28 cellular contexts compared by ENCODE assay signal in genomic region chr7:141920281-141920680, GRCh38. TPM values are rescaled to one million over a fixed set of nuclear protein-coding genes. Genes with fewer than 3 reads are reported as not detected.
DNase-seq lines count a peak whose midpoint lies in the region; ATAC-seq, FAIRE-seq and TF ChIP-seq lines count a peak whose summit lies in the region.
"Had no signal": no experiment of that assay in that cellular context is flagged by ENCODE, and none has a peak within 500 bp of the region (broad histone marks: within the 10 kb centered on the region; RNA-seq: fewer than 3 reads in every experiment).

No MANE protein-coding gene starts in this region.

- DNase-seq in NCI-H226 (peak; percentile 52), astrocyte (ENCODE audit: low read depth) (no peak), iris pigment epithelial cell (ENCODE audit: low read depth) (peak; percentile 15)
- DNase-seq in activated T-helper 1 cell treated with anti-CD3 and anti-CD28 coated beads, Interleukin-12 subunit alpha, Interleukin-12 subunit beta, Interleukin-2, Interleukin-4 antibody, amounts not matched to agents 30 ng/mL and 10 ng/mL and 1 ng/mL, durations not matched to agents 14 hours and 24 hours and 36 hours (ENCODE audit: low spot score): no peak
- DNase-seq in activated CD4-positive, alpha-beta T cell treated with anti-CD3 and anti-CD28 coated beads for 48 hours: no peak
- no peak for DNase-seq in activated CD4-positive, alpha-beta T cell treated with anti-CD3 and anti-CD28 coated beads, Interleukin-2, amount 50 U/mL, for 1 hour
- DNase-seq: C1 segment of cervical spinal cord; CD4-positive, alpha-beta memory T cell; DMS 273 treated with DMSO at 0.1 percent for 48 hours; DMS79; EL; GF-D8; MG63; NCI-H2029; NCI-H446 treated with DMSO at 0.1 percent for 48 hours; NCI-H526; NCI-H82; NK-92 treated with Interleukin-12 subunit alpha and Interleukin-12 subunit beta, amount 100 ng/mL, for 24 hours; SHP77 had no signal

- no peaks in the 10 kb centered on the region for H3K9me3 Mint-ChIP-seq in astrocyte (ENCODE audit: unreplicated experiment)
- no peaks in the 10 kb centered on the region for H3K9me3 Mint-ChIP-seq in activated T-helper 1 cell treated with anti-CD3 and anti-CD28 coated beads, Interleukin-12 subunit alpha, Interleukin-12 subunit beta, Interleukin-2, Interleukin-4 antibody, amounts not matched to agents 30 ng/mL and 10 ng/mL and 1 ng/mL, durations not matched to agents 14 hours and 24 hours and 36 hours

- no peak for FAIRE-seq in astrocyte (lab: Jason Lieb, UNC)
- FAIRE-seq: GM12892, H54, HTR-8/SVneo, K562 had no signal

- TF ChIP-seq CTCF in astrocyte (IDR thresholded peaks at IDR 0.05; ENCODE audit: insufficient read depth, low read depth, low read length): no peak

- no peak overlapping the region for H2AFZ ChIP-seq in astrocyte (ENCODE audit: low read depth, low read length)
- H2AFZ ChIP-seq: PC-9 had no signal

- peak overlapping the region; percentile 66 for H3K27ac Mint-ChIP-seq in astrocyte (ENCODE audit: unreplicated experiment)
- no peak overlapping the region for H3K27ac Mint-ChIP-seq in activated T-helper 1 cell treated with anti-CD3 and anti-CD28 coated beads, Interleukin-12 subunit alpha, Interleukin-12 subunit beta, Interleukin-2, Interleukin-4 antibody, amounts not matched to agents 30 ng/mL and 10 ng/mL and 1 ng/mL, durations not matched to agents 14 hours and 24 hours and 36 hours
- H3K27ac Mint-ChIP-seq: CD4-positive, alpha-beta memory T cell had no signal

- no peaks in the 10 kb centered on the region for H3K36me3 Mint-ChIP-seq in astrocyte (ENCODE audit: low read depth, unreplicated experiment)
- no peaks in the 10 kb centered on the region for H3K36me3 Mint-ChIP-seq in activated T-helper 1 cell treated with anti-CD3 and anti-CD28 coated beads, Interleukin-12 subunit alpha, Interleukin-12 subunit beta, Interleukin-2, Interleukin-4 antibody, amounts not matched to agents 30 ng/mL and 10 ng/mL and 1 ng/mL, durations not matched to agents 14 hours and 24 hours and 36 hours (ENCODE audit: low read depth)
- H3K36me3 Mint-ChIP-seq: CD4-positive, alpha-beta memory T cell had no signal

- no peaks in the 10 kb centered on the region for H3K79me2 ChIP-seq in astrocyte (ENCODE audit: insufficient read depth, low read length)

- no peak overlapping the region for H3K27ac ChIP-seq in astrocyte (ENCODE audit: low read depth, low read length)
- H3K27ac ChIP-seq: PC-9 had no signal

- intact Hi-C loops in activated T-helper 1 cell treated with anti-CD3 and anti-CD28 coated beads, Interleukin-12 subunit alpha, Interleukin-12 subunit beta, Interleukin-2, Interleukin-4 antibody, amounts not matched to agents 30 ng/mL and 10 ng/mL and 1 ng/mL, durations not matched to agents 14 hours and 24 hours and 36 hours (cut with micrococcal nuclease): no loop called here

- no peaks in the 10 kb centered on the region for H3K36me3 ChIP-seq in astrocyte (ENCODE audit: insufficient read depth, low read length)
- H3K36me3 ChIP-seq: MG63 had no signal

- no peak overlapping the region for H3K9ac ChIP-seq in astrocyte (ENCODE audit: low read length)

- H3K4me1 ChIP-seq in astrocyte (ENCODE audit: insufficient read depth, low read length): no peaks in the 10 kb centered on the region

- H3K4me3 Mint-ChIP-seq in astrocyte (ENCODE audit: unreplicated experiment): no peak overlapping the region
- no peak overlapping the region for H3K4me3 Mint-ChIP-seq in activated T-helper 1 cell treated with anti-CD3 and anti-CD28 coated beads, Interleukin-12 subunit alpha, Interleukin-12 subunit beta, Interleukin-2, Interleukin-4 antibody, amounts not matched to agents 30 ng/mL and 10 ng/mL and 1 ng/mL, durations not matched to agents 14 hours and 24 hours and 36 hours
- H3K4me3 Mint-ChIP-seq: CD4-positive, alpha-beta memory T cell had no signal

- no peaks in the 10 kb centered on the region for H4K20me1 ChIP-seq in astrocyte (ENCODE audit: insufficient read depth, low read length)

- H3K9me3 ChIP-seq in astrocyte (ENCODE audit: insufficient read depth, low read depth, low read length): no peaks in the 10 kb centered on the region
- H3K9me3 ChIP-seq: MG63 had no signal

- no peaks in the 10 kb centered on the region for H3K27me3 ChIP-seq in astrocyte (ENCODE audit: insufficient read depth, low read length)
- H3K27me3 ChIP-seq: MG63 had no signal

- H3K4me1 Mint-ChIP-seq in astrocyte (ENCODE audit: low read depth, unreplicated experiment): peaks cover 4% of the 10 kb centered on the region
- H3K4me1 Mint-ChIP-seq in activated T-helper 1 cell treated with anti-CD3 and anti-CD28 coated beads, Interleukin-12 subunit alpha, Interleukin-12 subunit beta, Interleukin-2, Interleukin-4 antibody, amounts not matched to agents 30 ng/mL and 10 ng/mL and 1 ng/mL, durations not matched to agents 14 hours and 24 hours and 36 hours (ENCODE audit: low read depth): no peaks in the 10 kb centered on the region
- H3K4me1 Mint-ChIP-seq: CD4-positive, alpha-beta memory T cell had no signal

- H3K4me3 ChIP-seq in astrocyte (ENCODE audit: insufficient read depth, low read depth, low read length): no peak overlapping the region
- H3K4me3 ChIP-seq: K562, MG63, PC-9 had no signal

- H3K27me3 Mint-ChIP-seq in astrocyte (ENCODE audit: low read depth, unreplicated experiment): peaks cover 6% of the 10 kb centered on the region
- no peaks in the 10 kb centered on the region for H3K27me3 Mint-ChIP-seq in activated T-helper 1 cell treated with anti-CD3 and anti-CD28 coated beads, Interleukin-12 subunit alpha, Interleukin-12 subunit beta, Interleukin-2, Interleukin-4 antibody, amounts not matched to agents 30 ng/mL and 10 ng/mL and 1 ng/mL, durations not matched to agents 14 hours and 24 hours and 36 hours (ENCODE audit: insufficient read depth)
- H3K27me3 Mint-ChIP-seq: CD4-positive, alpha-beta memory T cell had no signal

- no peak overlapping the region for H3K4me2 ChIP-seq in astrocyte (ENCODE audit: low read length)
- H3K4me2 ChIP-seq: PC-9 had no signal

- no peak for ATAC-seq in GM18858 (IDR thresholded peaks at IDR 0.05; ENCODE audit: unreplicated experiment)
- ATAC-seq: K562 had no signal

RNA-seq across cellular contexts. Expression of gene OR9A4, which starts 4.1 kb away (rescaled TPM):
- not detected in 2 replicates for total RNA-seq in astrocyte
- not detected in 2 replicates for total RNA-seq in activated T-helper 1 cell treated with anti-CD3 and anti-CD28 coated beads, Interleukin-12 subunit alpha, Interleukin-12 subunit beta, Interleukin-2, Interleukin-4 antibody, amounts not matched to agents 30 ng/mL and 10 ng/mL and 1 ng/mL, durations not matched to agents 14 hours and 24 hours and 36 hours
- total RNA-seq: A673; CD4-positive, alpha-beta memory T cell; K562; PC-9; RPMI7951; SK-MEL-5 had no signal

RNA-seq across cellular contexts. Expression of gene CLEC5A, which starts 26.5 kb away (rescaled TPM):
- total RNA-seq in astrocyte: not detected in 2 replicates
- not detected in 2 replicates for total RNA-seq in activated T-helper 1 cell treated with anti-CD3 and anti-CD28 coated beads, Interleukin-12 subunit alpha, Interleukin-12 subunit beta, Interleukin-2, Interleukin-4 antibody, amounts not matched to agents 30 ng/mL and 10 ng/mL and 1 ng/mL, durations not matched to agents 14 hours and 24 hours and 36 hours
- total RNA-seq: A673, K562, PC-9, RPMI7951, SK-MEL-5 had no signal

RNA-seq across cellular contexts. Expression of gene TAS2R38, which starts 53.3 kb away (rescaled TPM):
- total RNA-seq in astrocyte: not detected in 2 replicates
- not detected in 2 replicates for total RNA-seq in activated T-helper 1 cell treated with anti-CD3 and anti-CD28 coated beads, Interleukin-12 subunit alpha, Interleukin-12 subunit beta, Interleukin-2, Interleukin-4 antibody, amounts not matched to agents 30 ng/mL and 10 ng/mL and 1 ng/mL, durations not matched to agents 14 hours and 24 hours and 36 hours
- total RNA-seq: A673; CD4-positive, alpha-beta memory T cell; K562; PC-9; RPMI7951; SK-MEL-5 had no signal

Comparison
In these comparisons a context has a peak if more than half of its experiments do, and no peak if none do; other contexts are left out.
1. DNase-seq: peak in NCI-H226 (single experiment) and iris pigment epithelial cell (single experiment); none in astrocyte (single experiment), activated T-helper 1 cell treated with anti-CD3 and anti-CD28 coated beads, Interleukin-12 subunit alpha, Interleukin-12 subunit beta, Interleukin-2, Interleukin-4 antibody, amounts not matched to agents 30 ng/mL and 10 ng/mL and 1 ng/mL, durations not matched to agents 14 hours and 24 hours and 36 hours (single experiment), activated CD4-positive, alpha-beta T cell treated with anti-CD3 and anti-CD28 coated beads for 48 hours (single experiment) and activated CD4-positive, alpha-beta T cell treated with anti-CD3 and anti-CD28 coated beads, Interleukin-2, amount 50 U/mL, for 1 hour (single experiment).